In genomic region chr19:36032251-36033104, GRCh38 we compare ENCODE assay signal across 8 cellular contexts. TPM values are rescaled to one million over a fixed set of nuclear protein-coding genes. Genes with fewer than 3 reads are reported as not detected.
DNase-seq lines count a peak whose midpoint lies in the region; ATAC-seq and TF ChIP-seq lines count a peak whose summit lies in the region.

A gene with protein sequence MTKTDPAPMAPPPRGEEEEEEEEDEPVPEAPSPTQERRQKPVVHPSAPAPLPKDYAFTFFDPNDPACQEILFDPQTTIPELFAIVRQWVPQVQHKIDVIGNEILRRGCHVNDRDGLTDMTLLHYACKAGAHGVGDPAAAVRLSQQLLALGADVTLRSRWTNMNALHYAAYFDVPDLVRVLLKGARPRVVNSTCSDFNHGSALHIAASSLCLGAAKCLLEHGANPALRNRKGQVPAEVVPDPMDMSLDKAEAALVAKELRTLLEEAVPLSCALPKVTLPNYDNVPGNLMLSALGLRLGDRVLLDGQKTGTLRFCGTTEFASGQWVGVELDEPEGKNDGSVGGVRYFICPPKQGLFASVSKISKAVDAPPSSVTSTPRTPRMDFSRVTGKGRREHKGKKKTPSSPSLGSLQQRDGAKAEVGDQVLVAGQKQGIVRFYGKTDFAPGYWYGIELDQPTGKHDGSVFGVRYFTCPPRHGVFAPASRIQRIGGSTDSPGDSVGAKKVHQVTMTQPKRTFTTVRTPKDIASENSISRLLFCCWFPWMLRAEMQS (minus strand): TSS chr19:36032873. CDS start chr19:36032357, 516 bp downstream.

- no peak for TF ChIP-seq CTCF in colonic mucosa (IDR thresholded peaks at IDR 0.05)

- H3K9ac ChIP-seq in colonic mucosa (ENCODE audit: low read depth in 2 of 2, low read length in 2 of 2): peak within 1 kb of the TSS in 1 of 2 donors; percentile 47

- peak within 1 kb of the TSS; percentile 23 for H3K4me3 ChIP-seq in colonic mucosa

- H3K4me1 ChIP-seq in colonic mucosa: no peaks in the 10 kb centered on the region

- no peaks in the 10 kb centered on the region for H3K27me3 ChIP-seq in colonic mucosa

- intact Hi-C loops in colonic mucosa (cut with DNase I): no loop called here

- no peak for ATAC-seq in HG03045 (IDR thresholded peaks at IDR 0.05; ENCODE audit: unreplicated experiment)
- no peak for ATAC-seq in GM21390 (IDR thresholded peaks at IDR 0.05; ENCODE audit: unreplicated experiment)

- H3K27ac ChIP-seq in colonic mucosa: no peak within 1 kb of the TSS

- H3K36me3 ChIP-seq in colonic mucosa: no peaks in the 10 kb centered on the region

- no peaks in the 10 kb centered on the region for H3K9me3 ChIP-seq in colonic mucosa

- peak in 5 of 6 experiments; percentile 8 to 38 (median 15) for DNase-seq in stimulated activated naive CD4-positive, alpha-beta T cell (lab: John Stamatoyannopoulos, UW)
- DNase-seq in stimulated activated naive CD4-positive, alpha-beta T cell treated with Interleukin-2 at 50 U/mL for 16 hours (lab: John Stamatoyannopoulos, UW): no peak
- peak; percentile 56 for DNase-seq in T1000 (lab: John Stamatoyannopoulos, UW)
- DNase-seq in colonic mucosa: peak; percentile 32
- peak; percentile 15 for DNase-seq in kidney glomerular epithelial cell (lab: John Stamatoyannopoulos, UW)
- peak; percentile 12 to 17 for DNase-seq in stimulated activated CD4-positive, alpha-beta T cell treated with anti-CD3 and anti-CD28 coated beads, Interleukin-12 subunit alpha, Interleukin-12 subunit beta, amount 100 ng/mL, for 24 hours (ENCODE audit: low read depth in 2 of 2)

RNA-seq across cellular contexts. Expression of the gene that starts here (rescaled TPM):
- total RNA-seq in colonic mucosa: 10 to 100 TPM in 1 of 2 donors, 1 to 10 TPM in 1; 3.4 to 11.7 TPM
